Comparison of ENCODE assay signal across 11 cellular contexts in genomic region chr21:41631564-41632461, GRCh38.
DNase-seq lines count a peak whose midpoint lies in the region; ATAC-seq and TF ChIP-seq lines count a peak whose summit lies in the region.
"Had no signal": no experiment of that assay in that cellular context is flagged by ENCODE, and none has a peak within 500 bp of the region (broad histone marks: within the 10 kb centered on the region; RNA-seq: fewer than 3 reads in every experiment).

No MANE protein-coding gene starts in this region.

- H3K36me3 ChIP-seq in CD4-positive, alpha-beta memory T cell (ENCODE audit: insufficient read depth, low read length) = no peaks in the 10 kb centered on the region

- H3K27ac Mint-ChIP-seq in CD4-positive, alpha-beta memory T cell = no peak overlapping the region
- H3K27ac Mint-ChIP-seq: activated T-helper 17 cell treated with anti-CD3 and anti-CD28 coated beads, Interleukin-2, amount 50 U/mL, for 72 hours; T-helper 2 cell treated with Interferon-gamma antibody and Interleukin-4, amounts not matched to agents 5 μg/mL and 100 μg/mL, for 36 hours had no signal

- H3K27me3 ChIP-seq in CD4-positive, alpha-beta memory T cell (ENCODE audit: insufficient read depth, low read length) = no peaks in the 10 kb centered on the region

- no peak overlapping the region for H3K4me3 Mint-ChIP-seq in CD4-positive, alpha-beta memory T cell
- H3K4me3 Mint-ChIP-seq: activated T-helper 17 cell treated with anti-CD3 and anti-CD28 coated beads, Interleukin-2, amount 50 U/mL, for 72 hours; T-helper 2 cell treated with Interferon-gamma antibody and Interleukin-4, amounts not matched to agents 5 μg/mL and 100 μg/mL, for 36 hours had no signal

- CTCF ChIA-PET in CD4-positive, alpha-beta memory T cell (lab: Charles Lee; ENCODE audit: partially characterized antibody) = no interaction called here

- no peaks in the 10 kb centered on the region for H3K9me3 ChIP-seq in CD4-positive, alpha-beta memory T cell (ENCODE audit: control insufficient read depth in 1 of 2, low read length in 2 of 2)

- H3K27me3 Mint-ChIP-seq in CD4-positive, alpha-beta memory T cell = peaks cover 9 to 15% of the 10 kb centered on the region in 2 donors

- H3K27ac ChIP-seq in CD4-positive, alpha-beta memory T cell (ENCODE audit: low read depth, low read length) = no peak overlapping the region

- peaks cover 0 to 6% (median 0%) of the 10 kb centered on the region in 8 donors for H3K9me3 Mint-ChIP-seq in CD4-positive, alpha-beta memory T cell
- H3K9me3 Mint-ChIP-seq: activated T-helper 17 cell treated with anti-CD3 and anti-CD28 coated beads, Interleukin-2, amount 50 U/mL, for 72 hours; T-helper 2 cell treated with Interferon-gamma antibody and Interleukin-4, amounts not matched to agents 5 μg/mL and 100 μg/mL, for 36 hours had no signal

- DNase-seq in AG20443 (ENCODE audit: low spot score) = peak; percentile 34
- peak; percentile 43 for DNase-seq in Jurkat, Clone E6-1 (ENCODE audit: low read depth, low spot score)
- peak; percentile 89 for DNase-seq in kidney tubule cell (ENCODE audit: low spot score)
- DNase-seq in CD4-positive, alpha-beta memory T cell = no peak
- DNase-seq in SKM-1 (lab: John Stamatoyannopoulos, UW; ENCODE audit: unreplicated experiment) = no peak
- DNase-seq: islet precursor cell had no signal

- POLR2A ChIA-PET in CD4-positive, alpha-beta memory T cell (lab: Charles Lee; ENCODE audit: partially characterized antibody) = no interaction called here

- intact Hi-C loops in CD4-positive, alpha-beta memory T cell (cut with micrococcal nuclease) = no loop called here

- no peaks in the 10 kb centered on the region for H3K36me3 Mint-ChIP-seq in CD4-positive, alpha-beta memory T cell

- H3K4me3 ChIP-seq in Jurkat, Clone E6-1 (ENCODE audit: low read length) = no peak overlapping the region
- H3K4me3 ChIP-seq in CD4-positive, alpha-beta memory T cell (ENCODE audit: low read length in 2 of 2) = no peak overlapping the region

- H3K4me1 ChIP-seq in CD4-positive, alpha-beta memory T cell (ENCODE audit: insufficient read depth, low read length) = no peaks in the 10 kb centered on the region

- peak; percentile 54 for ATAC-seq in SK-N-SH treated with all-trans-retinoic acid at 6 μM for 48 hours
- no peak for ATAC-seq in HG03039 (IDR thresholded peaks at IDR 0.05; ENCODE audit: unreplicated experiment)
- no peak for ATAC-seq in HG02870 (IDR thresholded peaks at IDR 0.05; ENCODE audit: unreplicated experiment)
- ATAC-seq: activated T-helper 17 cell treated with anti-CD3 and anti-CD28 coated beads, Interleukin-2, amount 50 U/mL, for 72 hours had no signal

- no peaks in the 10 kb centered on the region for H3K4me1 Mint-ChIP-seq in CD4-positive, alpha-beta memory T cell

TF ChIP-seq in SK-N-SH treated with all-trans-retinoic acid at 6 μM for 48 hours, 23 proteins besides CTCF, POLR2A, EP300 and RAD21:
- TF ChIP-seq ZNF8 (CRISPR knock-in tag; IDR thresholded peaks at IDR 0.05) (no peak), PPARA (CRISPR knock-in tag; IDR thresholded peaks at IDR 0.05; ENCODE audit: borderline replicate concordance) (no peak), TOX (CRISPR knock-in tag; IDR thresholded peaks at IDR 0.05; ENCODE audit: borderline replicate concordance) (no peak), CSDC2 (CRISPR knock-in tag; IDR thresholded peaks at IDR 0.05) (no peak), ESRRG (CRISPR knock-in tag; IDR thresholded peaks at IDR 0.05) (no peak)
- TF ChIP-seq, protein P1, sequence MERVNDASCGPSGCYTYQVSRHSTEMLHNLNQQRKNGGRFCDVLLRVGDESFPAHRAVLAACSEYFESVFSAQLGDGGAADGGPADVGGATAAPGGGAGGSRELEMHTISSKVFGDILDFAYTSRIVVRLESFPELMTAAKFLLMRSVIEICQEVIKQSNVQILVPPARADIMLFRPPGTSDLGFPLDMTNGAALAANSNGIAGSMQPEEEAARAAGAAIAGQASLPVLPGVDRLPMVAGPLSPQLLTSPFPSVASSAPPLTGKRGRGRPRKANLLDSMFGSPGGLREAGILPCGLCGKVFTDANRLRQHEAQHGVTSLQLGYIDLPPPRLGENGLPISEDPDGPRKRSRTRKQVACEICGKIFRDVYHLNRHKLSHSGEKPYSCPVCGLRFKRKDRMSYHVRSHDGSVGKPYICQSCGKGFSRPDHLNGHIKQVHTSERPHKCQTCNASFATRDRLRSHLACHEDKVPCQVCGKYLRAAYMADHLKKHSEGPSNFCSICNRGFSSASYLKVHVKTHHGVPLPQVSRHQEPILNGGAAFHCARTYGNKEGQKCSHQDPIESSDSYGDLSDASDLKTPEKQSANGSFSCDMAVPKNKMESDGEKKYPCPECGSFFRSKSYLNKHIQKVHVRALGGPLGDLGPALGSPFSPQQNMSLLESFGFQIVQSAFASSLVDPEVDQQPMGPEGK (CRISPR knock-in tag; IDR thresholded peaks at IDR 0.05; ENCODE audit: borderline replicate concordance) = no peak

Comparison
In these comparisons a context has a peak if more than half of its experiments do, and no peak if none do; other contexts are left out.
1. DNase-seq: peak in AG20443 (single experiment), Jurkat, Clone E6-1 (single experiment) and kidney tubule cell (single experiment); none in CD4-positive, alpha-beta memory T cell (0 of 5) and SKM-1 (single experiment).